24 cellular contexts compared by ENCODE assay signal in the genomic region with DNA sequence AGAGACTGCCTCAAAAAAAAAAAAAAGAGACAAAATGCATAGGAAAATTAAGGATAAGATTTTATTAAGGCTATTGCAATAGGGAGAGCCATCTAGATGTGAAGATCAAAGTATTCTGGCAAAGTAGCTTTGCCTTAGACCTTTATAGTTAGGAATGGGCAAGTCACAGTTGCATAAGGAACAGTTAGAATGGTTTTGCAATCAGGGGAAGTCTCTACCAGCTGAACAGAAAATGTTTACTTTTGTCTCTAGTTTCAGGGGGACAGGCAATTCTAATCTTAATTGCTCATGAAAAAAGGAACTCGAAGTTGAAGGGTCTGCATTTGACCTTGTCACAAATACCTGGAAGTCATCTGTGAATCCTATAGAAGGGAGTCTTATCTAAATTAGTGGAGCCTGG. TPM values are rescaled to one million over a fixed set of nuclear protein-coding genes. Genes with fewer than 3 reads are reported as not detected.
A peak's percentile ranks its signal among the peaks of the same experiment; 100 is the strongest.
DNase-seq lines count a peak whose midpoint lies in the region; ATAC-seq, FAIRE-seq and TF ChIP-seq lines count a peak whose summit lies in the region.
"Had no signal": no experiment of that assay in that cellular context is flagged by ENCODE, and none has a peak within 500 bp of the region (broad histone marks: within the 10 kb centered on the region; RNA-seq: fewer than 3 reads in every experiment).

No MANE protein-coding gene starts in this region.

- SMC1A ChIA-PET in GM12878 (lab: Charles Lee; ENCODE audit: uncharacterized antibody, unreplicated experiment): interaction anchor here (1.6 kb wide), 1 partner anchor 67 kb away, joined by 5 read pairs; no protein-coding TSS in a partner anchor

- H4K20me1 ChIP-seq in GM12878 (ENCODE audit: control insufficient read depth, insufficient read depth): no peaks in the 10 kb centered on the region

- no peak overlapping the region for H2AFZ ChIP-seq in GM12878 (ENCODE audit: control insufficient read depth, low read depth, low read length)

- DNase-seq in GF-D8 (lab: John Stamatoyannopoulos, UW) (peak; percentile 47), NOMO-1 (lab: John Stamatoyannopoulos, UW; ENCODE audit: unreplicated experiment in 2 of 2) (peak; percentile 41 to 74), GM12878 (ENCODE audit: low read depth, low spot score) (no peak), urothelium cell line (ENCODE audit: low spot score) (no peak), NCI-H345 treated with DMSO at 0.1 percent for 48 hours (lab: John Stamatoyannopoulos, UW; ENCODE audit: unreplicated experiment) (no peak)
- DNase-seq: activated CD8-positive, alpha-beta T cell treated with anti-CD3 and anti-CD28 coated beads for 36 hours; aorta; Calu3; effector memory CD8-positive, alpha-beta T cell; foreskin keratinocyte; MG63; NCI-H146; NCI-H2107; nephron progenitor cell; pancreas; SHP77; spleen; T-cell; trophoblast cell had no signal

- no peaks in the 10 kb centered on the region for H3K27me3 ChIP-seq in GM12878 (replicated peaks in 1 of 2; ENCODE audit: control insufficient read depth in 2 of 2, insufficient read depth in 2 of 2, low read length in 1 of 2)
- no peaks in the 10 kb centered on the region for H3K27me3 ChIP-seq in neutrophil
- H3K27me3 ChIP-seq: foreskin keratinocyte, MG63, pancreas, spleen had no signal

- RAD21 ChIA-PET in GM12878 (lab: Charles Lee; ENCODE audit: unreplicated experiment): interaction anchor here (0.8 kb wide), 1 partner anchor 36 kb away, joined by 3 read pairs; no protein-coding TSS in a partner anchor

- no TSS peak for BruUV-seq in GM12878 (replicated peaks; lab: Mats Ljungman, UMichigan)

- no peak for TF ChIP-seq POLR2A in GM12878 (IDR thresholded peaks at IDR 0.05; ENCODE audit: low read depth, low read length)

- in situ Hi-C loops in GM12878 (cut with MboI): no loop called here

- ATAC-seq in GM12878 (no peak), HG02798 (IDR thresholded peaks at IDR 0.05; ENCODE audit: poor library complexity, unreplicated experiment) (no peak)
- ATAC-seq: activated CD8-positive, alpha-beta T cell treated with anti-CD3 and anti-CD28 coated beads for 36 hours; activated naive CD4-positive, alpha-beta T cell treated with anti-CD3 and anti-CD28 coated beads, Interleukin-2, amount 50 U/mL, for 72 hours; effector memory CD8-positive, alpha-beta T cell; foreskin keratinocyte; pancreas; T-cell had no signal

- TF ChIP-seq CTCF in GM12878 (IDR thresholded peaks at IDR 0.05 in 2 of 3, conservative IDR thresholded peaks at IDR 0.05 in 1 of 3; ENCODE audit: control insufficient read depth in 2 of 3, extremely low read depth in 1 of 3, insufficient read depth in 1 of 3, low read depth in 3 of 3, low read length in 3 of 3) (no peak), neutrophil (IDR thresholded peaks at IDR 0.05) (no peak)

- no peak overlapping the region for H3K9ac ChIP-seq in GM12878 (ENCODE audit: control insufficient read depth, insufficient read depth, low read length)

- H3K4me2 ChIP-seq in GM12878 (ENCODE audit: control insufficient read depth, insufficient read depth): peak overlapping the region; percentile 38; the same call in 1 of the 2 replicates

- FAIRE-seq in GM12878 (lab: Jason Lieb, UNC): no peak
- FAIRE-seq in urothelium cell line (lab: Jason Lieb, UNC): no peak
- FAIRE-seq: GM12891, pancreas had no signal

- no peak for TF ChIP-seq RAD21 in GM12878 (IDR thresholded peaks at IDR 0.05; ENCODE audit: insufficient read depth, low read depth, low read length)

- no peaks in the 10 kb centered on the region for H3K79me2 ChIP-seq in GM12878 (ENCODE audit: control insufficient read depth, insufficient read depth, low read length)

- H3K36me3 ChIP-seq in GM12878 (ENCODE audit: control insufficient read depth in 2 of 2, insufficient read depth in 2 of 2, low read length in 1 of 2) (no peaks in the 10 kb centered on the region), neutrophil (no peaks in the 10 kb centered on the region)
- H3K36me3 ChIP-seq: MG63, pancreas, spleen had no signal

- 0% methylated on average over 1 of the region's 1 CpG for WGBS in GM12878 (ENCODE audit: insufficient coverage, insufficient replicate concordance, low lambda C conversion rate, missing lambda C conversion rate)

- intact Hi-C loops in GM12878 (cut with micrococcal nuclease; ENCODE audit: unreplicated experiment): no loop called here

- TF ChIP-seq EP300 in GM12878 (IDR thresholded peaks at IDR 0.05; ENCODE audit: borderline replicate concordance in 1 of 2, control insufficient read depth in 1 of 2, low read depth in 2 of 2, low read length in 2 of 2): no peak

- H3K4me3 ChIP-seq in GM12878 (no peak overlapping the region), neutrophil (ENCODE audit: low read depth in 1 of 2, low read length in 1 of 2) (no peak overlapping the region)
- H3K4me3 ChIP-seq: coronary artery, MG63, pancreas, spleen had no signal

- H3K27ac ChIP-seq in GM12878 (ENCODE audit: control insufficient read depth, insufficient read depth): no peak overlapping the region
- H3K27ac ChIP-seq in neutrophil: peak overlapping the region; percentile 36
- H3K27ac ChIP-seq: coronary artery, foreskin keratinocyte, pancreas had no signal

- POLR2A ChIA-PET in GM12878 (lab: Charles Lee): interaction anchor here (0.7 kb wide), 1 partner anchor 17 kb away, joined by 4 read pairs; no protein-coding TSS in a partner anchor

- CTCF ChIA-PET in GM12878 (lab: Yijun Ruan, JAX): interaction anchor here (0.7 to 1.1 kb wide), 3 partner anchors 18 to 141 kb away, joined by 3 to 4 read pairs (median 3); no protein-coding TSS in a partner anchor

- no peaks in the 10 kb centered on the region for H3K9me3 ChIP-seq in GM12878 (replicated peaks; ENCODE audit: control insufficient read depth, insufficient read depth, low read length)
- H3K9me3 ChIP-seq in neutrophil: no peaks in the 10 kb centered on the region
- H3K9me3 ChIP-seq: MG63, pancreas, spleen had no signal

- H3K4me1 ChIP-seq in GM12878 (ENCODE audit: control insufficient read depth, insufficient read depth, low read length) (no peaks in the 10 kb centered on the region), neutrophil (ENCODE audit: control insufficient read depth in 1 of 2, insufficient read depth in 1 of 2, low read depth in 1 of 2, low read length in 1 of 2) (peaks cover 9 to 11% of the 10 kb centered on the region in 2 experiments)
- H3K4me1 ChIP-seq: foreskin keratinocyte, pancreas had no signal

TF ChIP-seq in GM12878, 131 proteins besides CTCF, POLR2A, EP300 and RAD21:
- TF ChIP-seq POU2F2 (IDR thresholded peaks at IDR 0.05; ENCODE audit: borderline replicate concordance, low read depth, low read length) (no peak), CBX3 (IDR thresholded peaks at IDR 0.05; ENCODE audit: borderline replicate concordance, low read depth) (no peak), RBBP5 (conservative IDR thresholded peaks at IDR 0.05) (no peak)
- TF ChIP-seq, protein P1, sequence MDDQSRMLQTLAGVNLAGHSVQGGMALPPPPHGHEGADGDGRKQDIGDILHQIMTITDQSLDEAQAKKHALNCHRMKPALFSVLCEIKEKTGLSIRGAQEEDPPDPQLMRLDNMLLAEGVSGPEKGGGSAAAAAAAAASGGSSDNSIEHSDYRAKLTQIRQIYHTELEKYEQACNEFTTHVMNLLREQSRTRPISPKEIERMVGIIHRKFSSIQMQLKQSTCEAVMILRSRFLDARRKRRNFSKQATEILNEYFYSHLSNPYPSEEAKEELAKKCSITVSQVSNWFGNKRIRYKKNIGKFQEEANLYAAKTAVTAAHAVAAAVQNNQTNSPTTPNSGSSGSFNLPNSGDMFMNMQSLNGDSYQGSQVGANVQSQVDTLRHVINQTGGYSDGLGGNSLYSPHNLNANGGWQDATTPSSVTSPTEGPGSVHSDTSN (IDR thresholded peaks at IDR 0.05; ENCODE audit: insufficient replicate concordance, low read depth, low read length): no peak

RNA-seq across cellular contexts. Expression of a gene that starts 13.1 kb away (rescaled TPM):
- total RNA-seq in GM12878 (2013; cell fraction: nucleolus; rRNA removed): 26.6 and 27.1 TPM in 2 replicates
- total RNA-seq in GM12878 (2014; rRNA removed) (44.2 and 56.6 TPM in 2 replicates), GM12878 (2014; rRNA removed; fragmentation: Illumina TruSeq; extraction: Trizol) (60.5 TPM in 2 replicates), GM12878 (2021) (34.2 and 36.0 TPM in 2 replicates)
- polyA plus RNA-seq in GM12878 (2011; ENCODE audit: low read depth): 55.7 TPM
- polyA plus RNA-seq in GM12878 (2011; rRNA removed) (90.6 and 130 TPM in 2 replicates), GM12878 (2014; fragmentation: Illumina TruSeq; extraction: Trizol) (62.1 and 74.5 TPM in 2 replicates), GM12878 (2014; fragmentation: Nextera tagmentation; extraction: Ambion mirVana) (100 to 1,000 TPM; 162 to 204 TPM), GM12878 (2014; rRNA removed) (50.8 and 54.9 TPM in 2 replicates), GM12878 (2016; fragmentation: Nextera tagmentation; extraction: Ambion mirVana) (10 to 100 TPM; 98.5 to 99.9 TPM)
- polyA plus RNA-seq in GM12878 (2011; cell fraction: cytosol; rRNA removed): 47.3 and 57.4 TPM in 2 replicates
- 28.5 TPM in 2 replicates for polyA plus RNA-seq in GM12878 (2011; cell fraction: nucleus; rRNA removed)
- polyA plus RNA-seq in GM12878 (2012): 59.9 and 70.7 TPM in 2 replicates
- polyA minus RNA-seq in GM12878 (2011; rRNA and poly(A)+ RNA removed): 18.5 and 20.9 TPM in 2 replicates
- polyA minus RNA-seq in GM12878 (2011; cell fraction: cytosol; rRNA and poly(A)+ RNA removed): 13.6 and 14.6 TPM in 2 replicates
- polyA minus RNA-seq in GM12878 (2011; cell fraction: nucleus; rRNA and poly(A)+ RNA removed): 13.3 and 24.2 TPM in 2 replicates

RNA-seq across cellular contexts. Expression of a gene that starts 36.7 kb away (rescaled TPM):
- 111 and 114 TPM in 2 replicates for total RNA-seq in GM12878 (2013; cell fraction: nucleolus; rRNA removed)
- 24.9 and 25.5 TPM in 2 replicates for total RNA-seq in GM12878 (2014; rRNA removed)
- 16.8 and 20.3 TPM in 2 replicates for total RNA-seq in GM12878 (2014; rRNA removed; fragmentation: Illumina TruSeq; extraction: Trizol)
- 27.1 and 32.1 TPM in 2 replicates for total RNA-seq in GM12878 (2021)
- 24.3 TPM for polyA plus RNA-seq in GM12878 (2011; ENCODE audit: low read depth)
- 79.5 and 83.7 TPM in 2 replicates for polyA plus RNA-seq in GM12878 (2011; rRNA removed)
- 41.9 and 55.1 TPM in 2 replicates for polyA plus RNA-seq in GM12878 (2011; cell fraction: cytosol; rRNA removed)
- polyA plus RNA-seq in GM12878 (2011; cell fraction: nucleus; rRNA removed): 33.1 and 33.6 TPM in 2 replicates
- 22.2 and 26.9 TPM in 2 replicates for polyA plus RNA-seq in GM12878 (2012)
- 34.1 and 36.2 TPM in 2 replicates for polyA plus RNA-seq in GM12878 (2014; fragmentation: Illumina TruSeq; extraction: Trizol)
- polyA plus RNA-seq in GM12878 (2014; fragmentation: Nextera tagmentation; extraction: Ambion mirVana): 1 to 10 TPM; 3.5 to 6.1 TPM
- 22.5 and 24.0 TPM in 2 replicates for polyA plus RNA-seq in GM12878 (2014; rRNA removed)
- polyA plus RNA-seq in GM12878 (2016; fragmentation: Nextera tagmentation; extraction: Ambion mirVana): 10 to 100 TPM in 1 of 2 experiments, 1 to 10 TPM in 1; 7.4 to 14.3 TPM
- polyA minus RNA-seq in GM12878 (2011; rRNA and poly(A)+ RNA removed): 65.8 and 85.6 TPM in 2 replicates
- polyA minus RNA-seq in GM12878 (2011; cell fraction: cytosol; rRNA and poly(A)+ RNA removed): 19.4 and 26.9 TPM in 2 replicates
- polyA minus RNA-seq in GM12878 (2011; cell fraction: nucleus; rRNA and poly(A)+ RNA removed): 18.9 and 27.6 TPM in 2 replicates

Comparison
In these comparisons a context has a peak if more than half of its experiments do, and no peak if none do; other contexts are left out.
1. DNase-seq: peak in GF-D8 (single experiment) and NOMO-1 (2 of 2); none in GM12878 (single experiment), urothelium cell line (single experiment) and NCI-H345 treated with DMSO at 0.1 percent for 48 hours (single experiment).